In genomic region chr5:107486489-107486888, GRCh38 we compare ENCODE assay signal across 8 cellular contexts.
A peak's percentile ranks its signal among the peaks of the same experiment; 100 is the strongest.
DNase-seq lines count a peak whose midpoint lies in the region; ATAC-seq and TF ChIP-seq lines count a peak whose summit lies in the region.

No MANE protein-coding gene starts in this region.

- peaks cover 72% of the 10 kb centered on the region for H3K4me1 Mint-ChIP-seq in Calu3 (ENCODE audit: low read depth, unreplicated experiment)
- H3K4me1 Mint-ChIP-seq in activated naive CD8-positive, alpha-beta T cell treated with anti-CD3 and anti-CD28 coated beads, Interleukin-2, amount 10 ng/mL, durations not matched to agents 7 days and 5 days: peaks cover 13% of the 10 kb centered on the region

- H3K9me3 Mint-ChIP-seq in Calu3 (ENCODE audit: low read depth, unreplicated experiment): no peaks in the 10 kb centered on the region
- H3K9me3 Mint-ChIP-seq in activated naive CD8-positive, alpha-beta T cell treated with anti-CD3 and anti-CD28 coated beads, Interleukin-2, amount 10 ng/mL, durations not matched to agents 7 days and 5 days: peaks cover 19% of the 10 kb centered on the region

- in situ Hi-C loops in KBM-7 (cut with MboI; ENCODE audit: low pct_unique_long_range_greater_than_20kb, low sequenced_read_pairs): no loop called here

- no peak overlapping the region for H3K4me3 Mint-ChIP-seq in Calu3 (ENCODE audit: low read depth, unreplicated experiment)
- no peak overlapping the region for H3K4me3 Mint-ChIP-seq in activated naive CD8-positive, alpha-beta T cell treated with anti-CD3 and anti-CD28 coated beads, Interleukin-2, amount 10 ng/mL, durations not matched to agents 7 days and 5 days

- H3K4me3 ChIP-seq in coronary artery: no peak overlapping the region

- no peak for TF ChIP-seq CTCF in Calu3 (IDR thresholded peaks at IDR 0.05; ENCODE audit: unreplicated experiment)
- no peak for TF ChIP-seq CTCF in coronary artery (IDR thresholded peaks at IDR 0.05)

- POLR2A ChIA-PET in activated naive CD8-positive, alpha-beta T cell treated with anti-CD3 and anti-CD28 coated beads, Interleukin-2, amount 10 ng/mL, durations not matched to agents 7 days and 5 days (lab: Charles Lee): no interaction called here

- H3K27ac ChIP-seq in coronary artery: no peak overlapping the region

- CTCF ChIA-PET in Calu3 (lab: Charles Lee): interaction anchor here (0.9 kb wide), 1 partner anchor 33 kb away, joined by 3 read pairs; no protein-coding TSS in a partner anchor

- H3K36me3 Mint-ChIP-seq in Calu3 (ENCODE audit: insufficient read depth, unreplicated experiment): peaks cover 21% of the 10 kb centered on the region
- peaks cover 8% of the 10 kb centered on the region for H3K36me3 Mint-ChIP-seq in activated naive CD8-positive, alpha-beta T cell treated with anti-CD3 and anti-CD28 coated beads, Interleukin-2, amount 10 ng/mL, durations not matched to agents 7 days and 5 days

- no peaks in the 10 kb centered on the region for H3K27me3 Mint-ChIP-seq in Calu3 (ENCODE audit: unreplicated experiment)
- peaks cover 5% of the 10 kb centered on the region for H3K27me3 Mint-ChIP-seq in activated naive CD8-positive, alpha-beta T cell treated with anti-CD3 and anti-CD28 coated beads, Interleukin-2, amount 10 ng/mL, durations not matched to agents 7 days and 5 days

- no TSS peak for BruUV-seq in Calu3 (replicated peaks; lab: Mats Ljungman, UMichigan)

- H3K27ac Mint-ChIP-seq in Calu3 (ENCODE audit: unreplicated experiment): peak overlapping the region; percentile 51
- H3K27ac Mint-ChIP-seq in activated naive CD8-positive, alpha-beta T cell treated with anti-CD3 and anti-CD28 coated beads, Interleukin-2, amount 10 ng/mL, durations not matched to agents 7 days and 5 days: no peak overlapping the region

- DNase-seq in Calu3 (no peak), KBM-7 (peak; percentile 10), coronary artery (ENCODE audit: low spot score) (no peak), pons (ENCODE audit: low spot score) (no peak), NCI-H2029 (lab: John Stamatoyannopoulos, UW) (no peak)
- DNase-seq in activated naive CD8-positive, alpha-beta T cell treated with anti-CD3 and anti-CD28 coated beads, Interleukin-2, amount 10 ng/mL, durations not matched to agents 7 days and 5 days: no peak
- DNase-seq in stimulated activated CD4-positive, alpha-beta T cell treated with anti-CD3 and anti-CD28 coated beads, Interleukin-4, amount 100 ng/mL, for 4 hours: peak; percentile 10 to 58

- intact Hi-C loops in Calu3 (cut with micrococcal nuclease; ENCODE audit: unreplicated experiment): no loop called here

- peak; percentile 65 for ATAC-seq in GM21447 (IDR thresholded peaks at IDR 0.05; ENCODE audit: unreplicated experiment)
- peak; percentile 96 for ATAC-seq in activated naive CD8-positive, alpha-beta T cell treated with anti-CD3 and anti-CD28 coated beads, Interleukin-2, amount 10 ng/mL, durations not matched to agents 7 days and 5 days (ENCODE audit: low read depth)

Comparison
In these comparisons a context has a peak if more than half of its experiments do, and no peak if none do; other contexts are left out.
1. DNase-seq: peak in KBM-7 (single experiment) and stimulated activated CD4-positive, alpha-beta T cell treated with anti-CD3 and anti-CD28 coated beads, Interleukin-4, amount 100 ng/mL, for 4 hours (2 of 2); none in Calu3 (single experiment), activated naive CD8-positive, alpha-beta T cell treated with anti-CD3 and anti-CD28 coated beads, Interleukin-2, amount 10 ng/mL, durations not matched to agents 7 days and 5 days (single experiment), coronary artery (single experiment), pons (single experiment) and NCI-H2029 (single experiment).